Comparison of ENCODE assay signal across 8 cellular contexts in genomic region chr10:117216611-117217195, GRCh38. TPM values are rescaled to one million over a fixed set of nuclear protein-coding genes. Genes with fewer than 3 reads are reported as not detected.
DNase-seq lines count a peak whose midpoint lies in the region; ATAC-seq and TF ChIP-seq lines count a peak whose summit lies in the region.

No MANE protein-coding gene starts in this region.

- H3K18ac ChIP-seq in trophoblast cell (ENCODE audit: low read length): peak overlapping the region; percentile 51

- H3K4me2 ChIP-seq in trophoblast cell (ENCODE audit: low read length): peak overlapping the region; percentile 97

- H2AK5ac ChIP-seq in trophoblast cell (ENCODE audit: low read length): no peak overlapping the region

- peak; percentile 91 for ATAC-seq in GM21360 (IDR thresholded peaks at IDR 0.05; ENCODE audit: unreplicated experiment)
- ATAC-seq in Right ventricle myocardium inferior: peak; percentile 79

- H3K36me3 ChIP-seq in HUES48 (ENCODE audit: control insufficient read depth, insufficient read depth, low read length) (no peaks in the 10 kb centered on the region), trophoblast cell (ENCODE audit: control insufficient read depth in 1 of 2, insufficient read depth in 2 of 2, low read length in 2 of 2) (no peaks in the 10 kb centered on the region), tibial artery (no peaks in the 10 kb centered on the region)

- WGBS in trophoblast cell (ENCODE audit: extremely low coverage, insufficient coverage, insufficient read length): no CpG with 5 or more reads among the region's 52 CpGs

- H3K4ac ChIP-seq in trophoblast cell (ENCODE audit: low read depth, low read length): no peak overlapping the region

- peak overlapping the region; percentile 49 for H4K12ac ChIP-seq in trophoblast cell (ENCODE audit: low read depth, low read length)

- peaks cover 3% of the 10 kb centered on the region for H3K79me2 ChIP-seq in trophoblast cell (ENCODE audit: control insufficient read depth, insufficient read depth, low read length, poor library complexity)

- no peaks in the 10 kb centered on the region for H3K4me1 ChIP-seq in HUES48 (ENCODE audit: control insufficient read depth, insufficient read depth, low read length)
- peaks cover 9 to 11% of the 10 kb centered on the region in 2 experiments for H3K4me1 ChIP-seq in trophoblast cell (ENCODE audit: control insufficient read depth in 1 of 2, insufficient read depth in 2 of 2, low read length in 2 of 2)
- peaks cover 0 to 15% (median 11%) of the 10 kb centered on the region in 4 donors for H3K4me1 ChIP-seq in tibial artery

- no peaks in the 10 kb centered on the region for H3K36me3 Mint-ChIP-seq in Calu3 (ENCODE audit: insufficient read depth, unreplicated experiment)
- no peaks in the 10 kb centered on the region for H3K36me3 Mint-ChIP-seq in activated naive CD4-positive, alpha-beta T cell treated with anti-CD3 and anti-CD28 coated beads, Interleukin-2, amount 50 U/mL, for 24 hours

- intact Hi-C loops in Calu3 (cut with micrococcal nuclease; ENCODE audit: unreplicated experiment) (loop anchor here (5.0 kb wide), 2 partner anchors 106 to 261 kb away; no protein-coding TSS in a partner anchor), Right ventricle myocardium inferior (cut with DNase I) (loop anchor here (5.0 to 10.0 kb wide), 5 partner anchors 101 to 1238 kb away; partner anchors contain the start of gene PDZD8), tibial artery (cut with DNase I; ENCODE audit: low total_unique reads) (loop anchor here (10.0 kb wide), 3 partner anchors 108 to 1028 kb away; no protein-coding TSS in a partner anchor)

- peak; percentile 75 for DNase-seq in Calu3
- peak; percentile 49 for DNase-seq in SK-MEL-5 (ENCODE audit: low read depth, low spot score)
- DNase-seq in Right ventricle myocardium inferior (ENCODE audit: missing footprints): peak; percentile 90
- DNase-seq in trophoblast cell: peak; percentile 33 to 79
- DNase-seq in tibial artery: peak in 1 of 2 donors; percentile 27

- peak overlapping the region; percentile 73 for H3K4me3 Mint-ChIP-seq in Calu3 (ENCODE audit: low read depth, unreplicated experiment)
- peak overlapping the region; percentile 80 for H3K4me3 Mint-ChIP-seq in activated naive CD4-positive, alpha-beta T cell treated with anti-CD3 and anti-CD28 coated beads, Interleukin-2, amount 50 U/mL, for 24 hours

- in situ Hi-C loops in SK-MEL-5 (cut with HindIII; ENCODE audit: low pct_unique_long_range_greater_than_20kb, low sequenced_read_pairs): no loop called here

- H3K23ac ChIP-seq in trophoblast cell (ENCODE audit: low read length): no peak overlapping the region

- H3K4me3 ChIP-seq in HUES48 (ENCODE audit: low read depth, low read length) (peak overlapping the region; percentile 65), trophoblast cell (ENCODE audit: low read depth, low read length) (peak overlapping the region; percentile 56), tibial artery (peak overlapping the region; percentile 35 to 37)

- H3K9me3 ChIP-seq in HUES48 (ENCODE audit: control insufficient read depth, insufficient read depth, low read length): no peaks in the 10 kb centered on the region
- H3K9me3 ChIP-seq in trophoblast cell (ENCODE audit: insufficient read depth, low read depth, low read length): peaks cover 6% of the 10 kb centered on the region
- no peaks in the 10 kb centered on the region for H3K9me3 ChIP-seq in tibial artery

- H2BK12ac ChIP-seq in trophoblast cell (ENCODE audit: low read length): peak overlapping the region; percentile 42

- H3K14ac ChIP-seq in trophoblast cell (ENCODE audit: low read length): peak overlapping the region; percentile 27

- H3K79me1 ChIP-seq in trophoblast cell (ENCODE audit: low read length): peaks cover 7% of the 10 kb centered on the region

- H4K8ac ChIP-seq in trophoblast cell (ENCODE audit: low read depth, low read length): peak overlapping the region; percentile 17

- H3K27me3 Mint-ChIP-seq in Calu3 (ENCODE audit: unreplicated experiment): peaks cover 41% of the 10 kb centered on the region
- peaks cover 25% of the 10 kb centered on the region for H3K27me3 Mint-ChIP-seq in activated naive CD4-positive, alpha-beta T cell treated with anti-CD3 and anti-CD28 coated beads, Interleukin-2, amount 50 U/mL, for 24 hours

- BruUV-seq in Calu3 (replicated peaks; lab: Mats Ljungman, UMichigan): no TSS peak

- H3K9me3 Mint-ChIP-seq in Calu3 (ENCODE audit: low read depth, unreplicated experiment): no peaks in the 10 kb centered on the region
- H3K9me3 Mint-ChIP-seq in activated naive CD4-positive, alpha-beta T cell treated with anti-CD3 and anti-CD28 coated beads, Interleukin-2, amount 50 U/mL, for 24 hours: no peaks in the 10 kb centered on the region

- CTCF ChIA-PET in Calu3 (lab: Charles Lee): interaction anchor here (0.9 to 3.5 kb wide), 7 partner anchors 14 to 280 kb away, joined by 3 to 21 read pairs (median 8); no protein-coding TSS in a partner anchor

- H3K27ac ChIP-seq in HUES48 (ENCODE audit: low read depth, low read length): no peak overlapping the region
- no peak overlapping the region for H3K27ac ChIP-seq in trophoblast cell (ENCODE audit: low read depth, low read length)
- no peak overlapping the region for H3K27ac ChIP-seq in tibial artery

- H3K27ac Mint-ChIP-seq in Calu3 (ENCODE audit: unreplicated experiment): no peak overlapping the region
- H3K27ac Mint-ChIP-seq in activated naive CD4-positive, alpha-beta T cell treated with anti-CD3 and anti-CD28 coated beads, Interleukin-2, amount 50 U/mL, for 24 hours: no peak overlapping the region

- H3K27me3 ChIP-seq in HUES48 (ENCODE audit: control insufficient read depth, insufficient read depth, low read length) (peaks cover 38% of the 10 kb centered on the region), trophoblast cell (ENCODE audit: insufficient read depth, low read length) (peaks cover 5% of the 10 kb centered on the region), tibial artery (peaks cover 0 to 53% of the 10 kb centered on the region in 2 donors)

- H3K9ac ChIP-seq in HUES48 (ENCODE audit: low read depth, low read length) (no peak overlapping the region), trophoblast cell (ENCODE audit: low read length) (peak overlapping the region; percentile 28)

- TF ChIP-seq CTCF in Calu3 (IDR thresholded peaks at IDR 0.05; ENCODE audit: unreplicated experiment): peak; percentile 99
- peak; percentile 98 to 100 for TF ChIP-seq CTCF in tibial artery (IDR thresholded peaks at IDR 0.05)

- H2AFZ ChIP-seq in trophoblast cell (ENCODE audit: insufficient read depth, low read length, poor library complexity): peak overlapping the region; percentile 76

- H2BK120ac ChIP-seq in trophoblast cell (ENCODE audit: insufficient read depth, low read length, poor library complexity): peak overlapping the region; percentile 4

- H2BK5ac ChIP-seq in trophoblast cell (ENCODE audit: low read depth, low read length, poor library complexity): no peak overlapping the region

- peaks cover 9% of the 10 kb centered on the region for H3K4me1 Mint-ChIP-seq in Calu3 (ENCODE audit: low read depth, unreplicated experiment)
- H3K4me1 Mint-ChIP-seq in activated naive CD4-positive, alpha-beta T cell treated with anti-CD3 and anti-CD28 coated beads, Interleukin-2, amount 50 U/mL, for 24 hours: no peaks in the 10 kb centered on the region

- H4K91ac ChIP-seq in trophoblast cell (ENCODE audit: low read depth, low read length): peak overlapping the region; percentile 11

RNA-seq across cellular contexts. Expression of gene KCNK18, which starts 19.4 kb away (rescaled TPM):
- total RNA-seq in Calu3 (2022): not detected in 2 replicates
- not detected in 2 replicates for total RNA-seq in SK-MEL-5 (2014; rRNA removed; shearing (Covaris generic))
- not detected in 2 replicates for polyA plus RNA-seq in SK-MEL-5 (2015; cell fraction: cytosol; rRNA removed)
- not detected in 2 replicates for polyA plus RNA-seq in SK-MEL-5 (2015; cell fraction: nucleus; rRNA removed)
- total RNA-seq in Right ventricle myocardium inferior: not detected
- not detected in 2 replicates for polyA plus RNA-seq in trophoblast cell (2013)

RNA-seq across cellular contexts. Expression of gene SLC18A2, which starts 24.2 kb away (rescaled TPM):
- total RNA-seq in Calu3 (2022): not detected in 2 replicates
- 0.11 TPM in 1 of 2 replicates, not detected in the other for total RNA-seq in SK-MEL-5 (2014; rRNA removed; shearing (Covaris generic))
- polyA plus RNA-seq in SK-MEL-5 (2015; cell fraction: cytosol; rRNA removed): not detected in 2 replicates
- polyA plus RNA-seq in SK-MEL-5 (2015; cell fraction: nucleus; rRNA removed): 0.04 TPM in 1 of 2 replicates, not detected in the other
- 0.16 TPM for total RNA-seq in Right ventricle myocardium inferior
- 0.16 and 0.19 TPM in 2 replicates for polyA plus RNA-seq in trophoblast cell (2013)
